Comparison of ENCODE assay signal across 9 cellular contexts in the genomic region with DNA sequence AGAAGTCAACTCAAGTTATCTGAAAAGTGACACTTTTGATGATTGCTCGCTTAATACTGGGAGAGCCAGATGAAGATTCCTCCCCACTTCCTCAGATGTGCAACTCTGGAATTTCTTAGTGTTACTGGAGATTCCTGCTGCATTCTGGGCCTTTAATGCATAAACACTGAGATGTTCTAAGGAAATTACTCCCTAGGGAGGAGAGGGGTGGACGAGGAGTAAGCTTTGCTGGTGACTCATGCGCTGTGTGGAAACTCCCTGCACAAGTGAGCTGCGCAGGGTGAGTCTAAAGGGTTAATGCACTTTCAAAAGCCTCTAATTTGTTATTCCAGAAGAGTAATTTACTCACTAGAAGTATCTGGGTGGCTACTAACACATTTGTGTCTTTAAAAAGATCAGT. TPM values are rescaled to one million over a fixed set of nuclear protein-coding genes. Genes with fewer than 3 reads are reported as not detected.
A peak's percentile ranks its signal among the peaks of the same experiment; 100 is the strongest.
DNase-seq lines count a peak whose midpoint lies in the region; ATAC-seq and TF ChIP-seq lines count a peak whose summit lies in the region.
"Had no signal": no experiment of that assay in that cellular context is flagged by ENCODE, and none has a peak within 500 bp of the region (broad histone marks: within the 10 kb centered on the region; RNA-seq: fewer than 3 reads in every experiment).

No MANE protein-coding gene starts in this region.

- peaks cover 42% of the 10 kb centered on the region for H3K4me1 ChIP-seq in foreskin keratinocyte

- DNase-seq in A172 (ENCODE audit: low spot score) (peak; percentile 100), GOT3 (lab: John Stamatoyannopoulos, UW) (peak; percentile 58), RKO (ENCODE audit: low spot score) (peak; percentile 75), foreskin keratinocyte (peak; percentile 85 to 92), stromal cell of bone marrow (ENCODE audit: low read depth) (peak; percentile 96), cerebellum (ENCODE audit: low spot score) (no peak), HUDEP-2 (lab: John Stamatoyannopoulos, UW; ENCODE audit: unreplicated experiment in 76 of 76) (no peak)
- DNase-seq in stimulated activated naive CD8-positive, alpha-beta T cell treated with anti-CD3 and anti-CD28 coated beads, Interleukin-15, amount 100 ng/mL, for 72 hours, result no peak
- DNase-seq: CD4-positive, CD25-positive, alpha-beta regulatory T cell had no signal

- H3K27ac Mint-ChIP-seq in stimulated activated naive CD8-positive, alpha-beta T cell treated with anti-CD3 and anti-CD28 coated beads, Interleukin-15, amount 100 ng/mL, for 72 hours, result no peak overlapping the region
- H3K27ac Mint-ChIP-seq: CD4-positive, CD25-positive, alpha-beta regulatory T cell had no signal

- H3K4me1 Mint-ChIP-seq in stimulated activated naive CD8-positive, alpha-beta T cell treated with anti-CD3 and anti-CD28 coated beads, Interleukin-15, amount 100 ng/mL, for 72 hours, result no peaks in the 10 kb centered on the region
- H3K4me1 Mint-ChIP-seq: CD4-positive, CD25-positive, alpha-beta regulatory T cell had no signal

- H3K9me3 Mint-ChIP-seq in stimulated activated naive CD8-positive, alpha-beta T cell treated with anti-CD3 and anti-CD28 coated beads, Interleukin-15, amount 100 ng/mL, for 72 hours, result no peaks in the 10 kb centered on the region

- no peaks in the 10 kb centered on the region for H3K27me3 ChIP-seq in foreskin keratinocyte

- peak overlapping the region; percentile 94 for H3K27ac ChIP-seq in foreskin keratinocyte

- H3K4me3 Mint-ChIP-seq in stimulated activated naive CD8-positive, alpha-beta T cell treated with anti-CD3 and anti-CD28 coated beads, Interleukin-15, amount 100 ng/mL, for 72 hours, result no peak overlapping the region
- H3K4me3 Mint-ChIP-seq: CD4-positive, CD25-positive, alpha-beta regulatory T cell had no signal

- no peak for TF ChIP-seq CTCF in foreskin keratinocyte (conservative IDR thresholded peaks at IDR 0.05)

- peaks cover 49% of the 10 kb centered on the region for H3K27me3 Mint-ChIP-seq in stimulated activated naive CD8-positive, alpha-beta T cell treated with anti-CD3 and anti-CD28 coated beads, Interleukin-15, amount 100 ng/mL, for 72 hours

- ATAC-seq in foreskin keratinocyte, result peak; percentile 91
- ATAC-seq in stimulated activated naive CD8-positive, alpha-beta T cell treated with anti-CD3 and anti-CD28 coated beads, Interleukin-15, amount 100 ng/mL, for 72 hours, result no peak

RNA-seq across cellular contexts. Expression of gene EGFR, which starts 46.3 kb away (rescaled TPM):
- 75.4 and 79.3 TPM in 2 replicates for total RNA-seq in A172 (2014; rRNA removed; shearing (Covaris generic))
- total RNA-seq in foreskin keratinocyte (156 and 161 TPM in 2 replicates), cerebellum (46.9 TPM)
- polyA plus RNA-seq in foreskin keratinocyte, result 22.4 and 28.7 TPM in 2 replicates
- total RNA-seq: CD4-positive, CD25-positive, alpha-beta regulatory T cell had no signal
- polyA plus RNA-seq: CD4-positive, CD25-positive, alpha-beta regulatory T cell had no signal

Comparison
In these comparisons a context has a peak if more than half of its experiments do, and no peak if none do; other contexts are left out.
1. DNase-seq: peak in A172 (single experiment), GOT3 (single experiment), RKO (single experiment), foreskin keratinocyte (2 of 2) and stromal cell of bone marrow (single experiment); none in cerebellum (single experiment), stimulated activated naive CD8-positive, alpha-beta T cell treated with anti-CD3 and anti-CD28 coated beads, Interleukin-15, amount 100 ng/mL, for 72 hours (0 of 2) and HUDEP-2 (0 of 76).